In the genomic region with DNA sequence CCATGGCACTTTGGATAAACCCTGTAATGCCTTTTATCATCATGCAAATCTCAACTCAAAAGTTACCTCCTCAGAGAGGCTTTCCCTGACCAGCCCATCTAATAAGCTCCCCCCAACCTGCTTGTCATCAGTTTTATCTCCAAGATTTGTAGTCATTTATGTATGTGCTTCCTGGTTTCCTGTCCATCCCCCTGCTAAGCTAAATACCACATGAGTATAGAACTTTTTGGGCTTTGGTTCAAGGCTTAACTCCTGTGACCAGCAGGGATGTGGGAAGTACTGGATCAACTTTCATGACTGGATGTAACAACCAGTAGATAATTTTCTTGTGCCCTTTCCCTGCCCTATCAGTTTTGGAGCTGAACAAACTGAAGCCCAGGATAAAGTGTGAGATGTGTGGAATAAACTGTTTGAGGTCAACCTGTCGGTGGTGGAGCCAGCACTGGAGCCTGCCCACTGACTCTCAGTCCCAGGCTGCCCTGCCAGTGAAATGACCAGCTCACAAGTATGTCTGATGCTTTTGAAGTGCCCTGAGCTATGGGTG, we compare ENCODE assay signal across 26 cellular contexts.
"Had no signal": no experiment of that assay in that cellular context is flagged by ENCODE, and none has a peak within 500 bp of the region (broad histone marks: within the 10 kb centered on the region; RNA-seq: fewer than 3 reads in every experiment).

No MANE protein-coding gene starts in this region.

- H3K4me3 Mint-ChIP-seq: dendritic cell treated with granulocyte-macrophage colony-stimulating factor and Interleukin-4, amounts not matched to agents 40 ng/mL and 50 ng/mL, for 4 days; effector memory CD8-positive, alpha-beta T cell; memory B cell; naive thymus-derived CD8-positive, alpha-beta T cell; neural progenitor cell had no signal

- H3K27ac ChIP-seq: epithelial cell of prostate, esophagus muscularis mucosa, foreskin keratinocyte, heart left ventricle, left lung, lower lobe of right lung, neural progenitor cell, pancreas, stomach, thoracic aorta, transverse colon had no signal

- H3K4me1 ChIP-seq: esophagus muscularis mucosa, foreskin keratinocyte, left lung, lower lobe of right lung, neural progenitor cell, pancreas, stomach, transverse colon had no signal

- H3K36me3 ChIP-seq: esophagus muscularis mucosa, heart left ventricle, left lung, lower lobe of right lung, neural progenitor cell, pancreas, stomach, thoracic aorta, transverse colon had no signal

- H3K27me3 Mint-ChIP-seq: progenitor cell of endocrine pancreas had no signal

- ATAC-seq: effector memory CD8-positive, alpha-beta T cell; foreskin keratinocyte; heart left ventricle; left lung; lower lobe of right lung; mucosa of descending colon; naive thymus-derived CD8-positive, alpha-beta T cell; pancreas had no signal

- H3K9me3 ChIP-seq: esophagus muscularis mucosa, heart left ventricle, left lung, lower lobe of right lung, mucosa of descending colon, pancreas, stomach, thoracic aorta, transverse colon had no signal

- H3K4me3 ChIP-seq: esophagus muscularis mucosa, heart left ventricle, left lung, lower lobe of right lung, mucosa of descending colon, neural progenitor cell, pancreas, stomach, thoracic aorta, transverse colon had no signal

- FAIRE-seq: colon, islet of Langerhans, pancreas, small intestine had no signal

- H3K27me3 ChIP-seq: heart left ventricle, left lung, neural progenitor cell, pancreas, transverse colon had no signal

- H3K36me3 Mint-ChIP-seq: memory B cell; naive thymus-derived CD8-positive, alpha-beta T cell; neural progenitor cell had no signal

- H2AFZ ChIP-seq: neural progenitor cell had no signal

- H3K4me2 ChIP-seq: neural progenitor cell had no signal

- DNase-seq: effector memory CD8-positive, alpha-beta T cell; foreskin keratinocyte; heart left ventricle; hippocampal formation; left lung; lower lobe of right lung; mucosa of descending colon; naive thymus-derived CD8-positive, alpha-beta T cell; nucleus accumbens; pancreas; right cardiac atrium; small intestine; stimulated activated CD4-positive, alpha-beta T cell treated with anti-CD3 and anti-CD28 coated beads, Interleukin-12 subunit alpha, Interleukin-12 subunit beta, amount 100 ng/mL, for 4 hours; stimulated activated naive CD4-positive, alpha-beta T cell; stomach; substantia nigra; transverse colon had no signal

- H3K9me3 Mint-ChIP-seq: dendritic cell treated with granulocyte-macrophage colony-stimulating factor and Interleukin-4, amounts not matched to agents 40 ng/mL and 50 ng/mL, for 4 days; effector memory CD8-positive, alpha-beta T cell had no signal

- H3K27ac Mint-ChIP-seq: dendritic cell treated with granulocyte-macrophage colony-stimulating factor and Interleukin-4, amounts not matched to agents 40 ng/mL and 50 ng/mL, for 4 days; effector memory CD8-positive, alpha-beta T cell; memory B cell; naive thymus-derived CD8-positive, alpha-beta T cell; neural progenitor cell; progenitor cell of endocrine pancreas had no signal

- H3K4me1 Mint-ChIP-seq: memory B cell; naive thymus-derived CD8-positive, alpha-beta T cell; neural progenitor cell had no signal

- H3K9ac ChIP-seq: neural progenitor cell had no signal
